In genomic region chr3:180409883-180410282, GRCh38 we compare ENCODE assay signal across 18 cellular contexts.
"Had no signal": no experiment of that assay in that cellular context is flagged by ENCODE, and none has a peak within 500 bp of the region (broad histone marks: within the 10 kb centered on the region; RNA-seq: fewer than 3 reads in every experiment).

No MANE protein-coding gene starts in this region.

- H3K27me3 ChIP-seq: cardiac muscle cell, esophagus squamous epithelium, ovary, tibial nerve had no signal

- ATAC-seq: activated naive CD4-positive, alpha-beta T cell treated with anti-CD3 and anti-CD28 coated beads, Interleukin-2, amount 50 U/mL, for 72 hours; left ventricle myocardium superior; naive thymus-derived CD4-positive, alpha-beta T cell; psoas muscle; right cardiac atrium; stimulated activated naive CD8-positive, alpha-beta T cell treated with anti-CD3 and anti-CD28 coated beads, Interleukin-15, Interleukin-2, amounts not matched to agents 100 U/mL and 50 U/mL, for 24 hours had no signal

- H3K9me3 Mint-ChIP-seq: memory B cell had no signal

- H3K36me3 Mint-ChIP-seq: activated naive CD4-positive, alpha-beta T cell treated with anti-CD3 and anti-CD28 coated beads, Interleukin-2, amount 50 U/mL, for 72 hours; memory B cell had no signal

- H3K4me3 ChIP-seq: cardiac muscle cell, esophagus squamous epithelium, ovary, psoas muscle, tibial nerve had no signal

- H3K4me1 Mint-ChIP-seq: naive thymus-derived CD4-positive, alpha-beta T cell had no signal

- H3K4me3 Mint-ChIP-seq: dendritic cell treated with granulocyte-macrophage colony-stimulating factor and Interleukin-4, amounts not matched to agents 40 ng/mL and 50 ng/mL, for 4 days; memory B cell; naive thymus-derived CD4-positive, alpha-beta T cell had no signal

- H3K36me3 ChIP-seq: cardiac muscle cell, esophagus squamous epithelium, ovary, tibial nerve, WERI-Rb-1 had no signal

- H3K27me3 Mint-ChIP-seq: dendritic cell treated with granulocyte-macrophage colony-stimulating factor and Interleukin-4, amounts not matched to agents 40 ng/mL and 50 ng/mL, for 4 days had no signal

- H3K27ac ChIP-seq: cardiac muscle cell, esophagus squamous epithelium, ovary, psoas muscle, tibial nerve, WERI-Rb-1 had no signal

- H3K4me1 ChIP-seq: esophagus squamous epithelium, psoas muscle had no signal

- H3K27ac Mint-ChIP-seq: activated naive CD4-positive, alpha-beta T cell treated with anti-CD3 and anti-CD28 coated beads, Interleukin-2, amount 50 U/mL, for 72 hours; dendritic cell treated with granulocyte-macrophage colony-stimulating factor and Interleukin-4, amounts not matched to agents 40 ng/mL and 50 ng/mL, for 4 days; memory B cell; naive thymus-derived CD4-positive, alpha-beta T cell had no signal

- H3K9me3 ChIP-seq: esophagus squamous epithelium, ovary, psoas muscle, tibial nerve had no signal

- DNase-seq: activated CD4-positive, alpha-beta T cell treated with anti-CD3 and anti-CD28 coated beads for 1 hour; activated gamma-delta T cell; effector memory CD4-positive, alpha-beta T cell; esophagus squamous epithelium; left ventricle myocardium superior; naive thymus-derived CD4-positive, alpha-beta T cell; ovary; psoas muscle; right cardiac atrium; stimulated activated CD4-positive, alpha-beta T cell treated with anti-CD3 and anti-CD28 coated beads, Interleukin-2, amount 100 ng/mL, for 24 hours; stimulated activated naive CD8-positive, alpha-beta T cell treated with anti-CD3 and anti-CD28 coated beads, Interleukin-15, Interleukin-2, amounts not matched to agents 100 U/mL and 50 U/mL, for 24 hours; substantia nigra; WERI-Rb-1 had no signal
